8 cellular contexts compared by ENCODE assay signal in the genomic region with DNA sequence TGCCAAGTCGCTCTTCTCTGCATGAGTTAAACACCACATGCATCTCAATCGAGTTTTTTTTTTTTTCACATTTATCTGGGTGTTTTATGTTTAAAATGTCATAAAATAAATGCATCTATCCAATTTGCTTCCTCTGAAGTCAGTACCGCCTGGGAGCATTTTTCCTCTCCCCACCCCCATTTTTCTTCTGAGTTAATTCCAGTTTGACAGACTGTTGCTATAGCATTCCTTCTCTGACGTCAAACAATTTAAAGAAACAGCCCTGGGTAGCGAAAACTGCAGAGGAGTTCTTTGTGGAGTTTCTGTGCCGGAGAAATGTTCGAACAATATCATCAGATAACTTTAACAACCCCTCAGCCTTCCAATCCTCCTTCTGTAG. TPM values are rescaled to one million over a fixed set of nuclear protein-coding genes. Genes with fewer than 3 reads are reported as not detected.
DNase-seq lines count a peak whose midpoint lies in the region; ATAC-seq and TF ChIP-seq lines count a peak whose summit lies in the region.

No MANE protein-coding gene starts in this region.

- H3K27ac ChIP-seq in adrenal gland (peak overlapping the region in 4 of 5 donors; percentile 81 to 97 (median 84)), transverse colon (peak overlapping the region; percentile 90 to 97 (median 92))

- H3K4me3 ChIP-seq in adrenal gland (peak overlapping the region in 2 of 4 donors; percentile 17 to 86), transverse colon (peak overlapping the region in 3 of 4 donors; percentile 50 to 77 (median 63))

- peak overlapping the region; percentile 87 to 93 for H3K4me3 Mint-ChIP-seq in activated T-cell treated with anti-CD3 and anti-CD28 coated beads, Interleukin-2, amount 50 U/mL, for 72 hours

- in situ Hi-C loops in transverse colon (cut with MboI; ENCODE audit: low pct_ligation_motif_present in 1 of 4, low pct_unique_long_range_greater_than_20kb in 1 of 4, low sequenced_read_pairs in 3 of 4) = no loop called here

- peaks cover 29% of the 10 kb centered on the region for H3K4me1 Mint-ChIP-seq in activated T-cell treated with anti-CD3 and anti-CD28 coated beads, Interleukin-2, amount 50 U/mL, for 72 hours (ENCODE audit: low read depth)

- H3K4me1 ChIP-seq in adrenal gland (replicated peaks in 1 of 2) (peaks cover 0 to 12% of the 10 kb centered on the region in 2 donors), transverse colon (peaks cover 0 to 32% (median 8%) of the 10 kb centered on the region in 4 donors)

- peaks cover 86% of the 10 kb centered on the region for H3K27me3 Mint-ChIP-seq in activated T-cell treated with anti-CD3 and anti-CD28 coated beads, Interleukin-2, amount 50 U/mL, for 72 hours (ENCODE audit: low read depth)

- H3K27ac Mint-ChIP-seq in activated T-cell treated with anti-CD3 and anti-CD28 coated beads, Interleukin-2, amount 50 U/mL, for 72 hours = no peak overlapping the region

- H3K36me3 ChIP-seq in adrenal gland (replicated peaks in 1 of 2) (no peaks in the 10 kb centered on the region), transverse colon (no peaks in the 10 kb centered on the region)

- 38 to 50% (median 41%) methylated on average over 7 of the region's 7 CpGs for WGBS in adrenal gland, 4 donors
- WGBS in transverse colon (ENCODE audit: low coverage in 1 of 2), 2 donors = 56 to 67% methylated on average over 6 to 7 of the region's 7 CpGs

- TF ChIP-seq POLR2A in adrenal gland (IDR thresholded peaks at IDR 0.05) = no peak
- no peak for TF ChIP-seq POLR2A in transverse colon (IDR thresholded peaks at IDR 0.05)

- H3K27me3 ChIP-seq in adrenal gland (no peaks in the 10 kb centered on the region), transverse colon (peaks cover 27% of the 10 kb centered on the region)

- H3K9me3 Mint-ChIP-seq in activated T-cell treated with anti-CD3 and anti-CD28 coated beads, Interleukin-2, amount 50 U/mL, for 72 hours = no peaks in the 10 kb centered on the region

- no peak for TF ChIP-seq CTCF in adrenal gland (IDR thresholded peaks at IDR 0.05)
- no peak for TF ChIP-seq CTCF in transverse colon (IDR thresholded peaks at IDR 0.05)

- TF ChIP-seq EP300 in transverse colon (IDR thresholded peaks at IDR 0.05; ENCODE audit: low read depth) = no peak

- no peak for DNase-seq in activated T-cell treated with anti-CD3 and anti-CD28 coated beads, Interleukin-2, amount 50 U/mL, for 72 hours
- DNase-seq in activated T-cell treated with anti-CD3 and anti-CD28 coated beads, Interleukin-2, amount 50 U/mL, for 1 hour = no peak
- DNase-seq in adrenal gland (peak in 2 of 7 donors; percentile 9 to 19), left kidney (ENCODE audit: low read depth, low spot score) (peak; percentile 82), transverse colon (no peak), DMS79 treated with DMSO at 0.1 percent for 48 hours (lab: John Stamatoyannopoulos, UW) (no peak)

- no peak for ATAC-seq in activated T-cell treated with anti-CD3 and anti-CD28 coated beads, Interleukin-2, amount 50 U/mL, for 72 hours (replicated peaks in 1 of 2)
- ATAC-seq in HG03432 (IDR thresholded peaks at IDR 0.05; ENCODE audit: unreplicated experiment) (no peak), HG02884 (IDR thresholded peaks at IDR 0.05; ENCODE audit: unreplicated experiment) (no peak)

- H3K9me3 ChIP-seq in adrenal gland (replicated peaks in 1 of 3) (no peaks in the 10 kb centered on the region), transverse colon (no peaks in the 10 kb centered on the region)

- H3K36me3 Mint-ChIP-seq in activated T-cell treated with anti-CD3 and anti-CD28 coated beads, Interleukin-2, amount 50 U/mL, for 72 hours (ENCODE audit: insufficient read depth in 2 of 2) = peaks cover 0 to 2% of the 10 kb centered on the region in 2 donors

- intact Hi-C loops in adrenal gland (cut with DNase I) = no loop called here
- intact Hi-C loops in transverse colon (cut with DNase I; ENCODE audit: low total_unique reads) = loop anchor here (5.0 kb wide), 1 partner anchor 105 kb away; a partner anchor contains a TSS

RNA-seq across cellular contexts. Expression of a gene that starts 0.9 kb away (rescaled TPM):
- total RNA-seq in activated T-cell treated with anti-CD3 and anti-CD28 coated beads, Interleukin-2, amount 50 U/mL, for 72 hours = under 1 TPM; 0.39 to 0.60 TPM
- total RNA-seq in adrenal gland (10 to 100 TPM in 7 of 8 donors, 1 to 10 TPM in 1; 9.4 to 21.8 (median 13.7) TPM), transverse colon (10 to 100 TPM in 2 of 4 donors, 1 to 10 TPM in 2; 9.0 to 11.6 (median 10.2) TPM)
- polyA plus RNA-seq in adrenal gland = 1 to 10 TPM; 2.6 to 9.9 (median 4.7) TPM

Comparison
In these comparisons a context has a peak if more than half of its experiments do, and no peak if none do; other contexts are left out.
1. RNA of a gene that starts 0.9 kb away (total RNA-seq): 9.4 to 21.8 TPM in adrenal gland and 9.0 to 11.6 TPM in transverse colon; 0.39 to 0.60 TPM in activated T-cell treated with anti-CD3 and anti-CD28 coated beads, Interleukin-2, amount 50 U/mL, for 72 hours; every median in the first group is over 4 times any median in the second.